In genomic region chr16:87851141-87851587, GRCh38 we compare ENCODE assay signal across 1 cellular context.
TF ChIP-seq lines count a peak whose summit lies in the region.

No MANE protein-coding gene starts in this region.

TF ChIP-seq in GM23338, 12 proteins besides CTCF, POLR2A, EP300 and RAD21:
- TF ChIP-seq REST (IDR thresholded peaks at IDR 0.05; ENCODE audit: unreplicated experiment) (no peak), ETS1 (IDR thresholded peaks at IDR 0.05) (no peak), CREB1 (CRISPR knock-in tag; IDR thresholded peaks at IDR 0.05; ENCODE audit: low read depth) (no peak), ZNF462 (CRISPR knock-in tag; IDR thresholded peaks at IDR 0.05) (no peak), EZH2 (IDR thresholded peaks at IDR 0.05; ENCODE audit: low read depth, unreplicated experiment) (no peak), ZNF331 (CRISPR knock-in tag; IDR thresholded peaks at IDR 0.05; ENCODE audit: low read depth) (no peak), JUNB (IDR thresholded peaks at IDR 0.05; ENCODE audit: unreplicated experiment) (no peak)
